9 cellular contexts compared by ENCODE assay signal in genomic region chr22:37563153-37564081, GRCh38. TPM values are rescaled to one million over a fixed set of nuclear protein-coding genes. Genes with fewer than 3 reads are reported as not detected.
DNase-seq lines count a peak whose midpoint lies in the region; TF ChIP-seq lines count a peak whose summit lies in the region.
"Had no signal": no experiment of that assay in that cellular context is flagged by ENCODE, and none has a peak within 500 bp of the region (broad histone marks: within the 10 kb centered on the region; RNA-seq: fewer than 3 reads in every experiment).

No MANE protein-coding gene starts in this region.

- H3K4me1 Mint-ChIP-seq in mesothelial cell of epicardium: peaks cover 35% of the 10 kb centered on the region

- peak overlapping the region; percentile 99 for H3K27ac ChIP-seq in vagina
- H3K27ac ChIP-seq: SK-N-MC had no signal

- peaks cover 7% of the 10 kb centered on the region for H3K36me3 Mint-ChIP-seq in mesothelial cell of epicardium

- DNase-seq in SIG-M5 treated with dmso at 0.1 percent for 504 hours (lab: John Stamatoyannopoulos, UW; ENCODE audit: unreplicated experiment) (peak; percentile 9), SIG-M5 (lab: John Stamatoyannopoulos, UW) (no peak), dermis microvascular lymphatic vessel endothelial cell (ENCODE audit: low read depth in 2 of 2) (peak; percentile 48 to 90), mesothelial cell of epicardium (ENCODE audit: low spot score in 2 of 2, unreplicated experiment in 2 of 2) (no peak), vagina (ENCODE audit: extremely low spot score in 2 of 2) (no peak), DMS114 treated with DMSO at 0.1 percent for 48 hours (lab: John Stamatoyannopoulos, UW; ENCODE audit: unreplicated experiment) (no peak)
- no peak for DNase-seq in stimulated activated CD4-positive, alpha-beta T cell treated with anti-CD3 and anti-CD28 coated beads, Interleukin-4, amount 100 ng/mL, for 4 hours
- no peak for DNase-seq in activated CD8-positive, alpha-beta memory T cell treated with anti-CD3 and anti-CD28 coated beads, Interleukin-2, amount 50 U/mL, for 4 hours

- TF ChIP-seq POLR2A in vagina (IDR thresholded peaks at IDR 0.05): no peak

- H3K4me3 ChIP-seq in vagina: peak overlapping the region; percentile 11 to 23
- H3K4me3 ChIP-seq: SK-N-MC had no signal

- no peaks in the 10 kb centered on the region for H3K9me3 Mint-ChIP-seq in mesothelial cell of epicardium

- peak overlapping the region; percentile 93 for H3K27ac Mint-ChIP-seq in mesothelial cell of epicardium

- H3K27me3 Mint-ChIP-seq in mesothelial cell of epicardium (ENCODE audit: low read depth): no peaks in the 10 kb centered on the region

- H3K4me3 Mint-ChIP-seq in mesothelial cell of epicardium: peak overlapping the region; percentile 49

- no peaks in the 10 kb centered on the region for H3K27me3 ChIP-seq in vagina

- peaks cover 87% of the 10 kb centered on the region for H3K4me1 ChIP-seq in vagina

- TF ChIP-seq CTCF in mesothelial cell of epicardium (IDR thresholded peaks at IDR 0.05; ENCODE audit: unreplicated experiment) (no peak), vagina (IDR thresholded peaks at IDR 0.05) (no peak)

- intact Hi-C loops in vagina (cut with DNase I): no loop called here

- peaks cover 0 to 28% of the 10 kb centered on the region in 2 donors for H3K36me3 ChIP-seq in vagina

- H3K9me3 ChIP-seq in vagina: no peaks in the 10 kb centered on the region

RNA-seq across cellular contexts. Expression of gene CDC42EP1, which starts 3.1 kb away (rescaled TPM):
- 6.8 and 14.8 TPM in 2 replicates for total RNA-seq in dermis microvascular lymphatic vessel endothelial cell
- total RNA-seq in mesothelial cell of epicardium: 38.5 to 39.1 TPM (median 38.8 TPM) in 3 replicates
- total RNA-seq in vagina: 46.2 TPM

RNA-seq across cellular contexts. Expression of gene LGALS2, which starts 16.5 kb away (rescaled TPM):
- total RNA-seq in dermis microvascular lymphatic vessel endothelial cell (not detected in 2 replicates), mesothelial cell of epicardium (0.43 to 0.64 TPM (median 0.54 TPM) in 3 replicates), vagina (not detected)

RNA-seq across cellular contexts. Expression of gene CARD10, which starts 44.2 kb away (rescaled TPM):
- 47.9 and 55.6 TPM in 2 replicates for total RNA-seq in dermis microvascular lymphatic vessel endothelial cell
- 12.2 to 13.6 TPM (median 13.1 TPM) in 3 replicates for total RNA-seq in mesothelial cell of epicardium
- 11.0 TPM for total RNA-seq in vagina

RNA-seq across cellular contexts. Expression of gene GGA1, which starts 45.2 kb away (rescaled TPM):
- total RNA-seq in dermis microvascular lymphatic vessel endothelial cell (42.0 and 62.8 TPM in 2 replicates), mesothelial cell of epicardium (96.6 to 107 TPM (median 96.6 TPM) in 3 replicates), vagina (45.7 TPM)

Comparison
In these comparisons a context has a peak if more than half of its experiments do, and no peak if none do; other contexts are left out.
1. DNase-seq: peak in SIG-M5 treated with dmso at 0.1 percent for 504 hours (single experiment) and dermis microvascular lymphatic vessel endothelial cell (2 of 2); none in SIG-M5 (single experiment), mesothelial cell of epicardium (0 of 2), vagina (0 of 2), DMS114 treated with DMSO at 0.1 percent for 48 hours (single experiment), stimulated activated CD4-positive, alpha-beta T cell treated with anti-CD3 and anti-CD28 coated beads, Interleukin-4, amount 100 ng/mL, for 4 hours (0 of 2) and activated CD8-positive, alpha-beta memory T cell treated with anti-CD3 and anti-CD28 coated beads, Interleukin-2, amount 50 U/mL, for 4 hours (single experiment).